Comparison of ENCODE assay signal across 21 cellular contexts in genomic region chr19:30320466-30320865, GRCh38. TPM values are rescaled to one million over a fixed set of nuclear protein-coding genes. Genes with fewer than 3 reads are reported as not detected.
DNase-seq lines count a peak whose midpoint lies in the region; FAIRE-seq and TF ChIP-seq lines count a peak whose summit lies in the region.
"Had no signal": no experiment of that assay in that cellular context is flagged by ENCODE, and none has a peak within 500 bp of the region (broad histone marks: within the 10 kb centered on the region; RNA-seq: fewer than 3 reads in every experiment).

No MANE protein-coding gene starts in this region.

- no peak overlapping the region for H2BK5ac ChIP-seq in H1 (ENCODE audit: low read depth, low read length)

- POLR2A ChIA-PET in H1 (lab: Charles Lee; ENCODE audit: partially characterized antibody), result no interaction called here

- H3K4me3 Mint-ChIP-seq in osteocyte (ENCODE audit: unreplicated experiment), result no peak overlapping the region
- H3K4me3 Mint-ChIP-seq: CD4-positive, alpha-beta T cell; GM23338; HFFc6 had no signal

- TF ChIP-seq POLR2A in H1 (IDR thresholded peaks at IDR 0.05; ENCODE audit: control extremely low read depth in 1 of 2, low read depth in 2 of 2, low read length in 2 of 2) (no peak), testis (IDR thresholded peaks at IDR 0.05) (no peak)

- H3K27me3 ChIP-seq in H1 (replicated peaks in 1 of 4; ENCODE audit: control insufficient read depth in 3 of 4, extremely low read depth in 1 of 4, insufficient read depth in 3 of 4, low read length in 3 of 4) (no peaks in the 10 kb centered on the region; a peak in 1 of 7 replicates), testis (no peaks in the 10 kb centered on the region)
- H3K27me3 ChIP-seq: BE2C had no signal

- H2BK15ac ChIP-seq in H1 (ENCODE audit: low read length), result no peak overlapping the region

- peaks cover 37% of the 10 kb centered on the region for H3K9me3 Mint-ChIP-seq in osteocyte (ENCODE audit: unreplicated experiment)
- H3K9me3 Mint-ChIP-seq: GM23338 had no signal

- H3K56ac ChIP-seq in H1 (replicated peaks; ENCODE audit: insufficient read length, low read depth, low read length), result no peak overlapping the region

- H3K23me2 ChIP-seq in H1 (ENCODE audit: low read depth, low read length), result peaks cover 5% of the 10 kb centered on the region; the same call in 1 of the 2 replicates

- 94% methylated on average over 15 of the region's 15 CpGs; no CpG with 5 or more reads in 1 of the 2 experiments for WGBS in H1 (ENCODE audit: extremely low coverage in 1 of 2, insufficient coverage in 1 of 2, insufficient read length in 1 of 2, insufficient replicate concordance in 2 of 2, low coverage in 1 of 2, low lambda C conversion rate in 2 of 2, missing lambda C conversion rate in 1 of 2), 2 experiments
- 76 to 78% methylated on average over 15 of the region's 15 CpGs for WGBS in testis, 2 donors

- CTCF ChIA-PET in H1 (lab: Charles Lee; ENCODE audit: partially characterized antibody), result no interaction called here

- TF ChIP-seq RAD21 in H1 (IDR thresholded peaks at IDR 0.05 in 1 of 2, conservative IDR thresholded peaks at IDR 0.05 in 1 of 2; ENCODE audit: low read depth in 2 of 2, low read length in 2 of 2), result no peak

- no peaks in the 10 kb centered on the region for H4K20me1 ChIP-seq in H1 (replicated peaks in 1 of 2; ENCODE audit: control insufficient read depth in 1 of 2, insufficient read depth in 2 of 2, low read length in 2 of 2)

- no peak overlapping the region for H3K18ac ChIP-seq in H1 (ENCODE audit: extremely low read depth, low read length)

- H3K4me3 ChIP-seq in H1 (ENCODE audit: extremely low read depth in 1 of 4, insufficient read depth in 2 of 4, low read depth in 3 of 4, low read length in 4 of 4) (no peak overlapping the region), testis (no peak overlapping the region)
- H3K4me3 ChIP-seq: GM23338 had no signal

- H2BK12ac ChIP-seq in H1 (ENCODE audit: low read depth, low read length), result no peak overlapping the region

- H3K9ac ChIP-seq in H1 (replicated peaks in 1 of 4; ENCODE audit: extremely low read depth in 1 of 4, low read depth in 3 of 4, low read length in 3 of 4), result no peak overlapping the region

- H3K23ac ChIP-seq in H1 (ENCODE audit: insufficient read length), result no peak overlapping the region

- H3K36me3 ChIP-seq in H1 (ENCODE audit: control insufficient read depth in 2 of 4, insufficient read depth in 4 of 4, low read length in 3 of 4) (no peaks in the 10 kb centered on the region), testis (ENCODE audit: low read depth, missing control alignments) (no peaks in the 10 kb centered on the region)
- H3K36me3 ChIP-seq: BE2C had no signal

- no peak overlapping the region for H2BK120ac ChIP-seq in H1 (replicated peaks; ENCODE audit: low read depth, low read length)

- H4K8ac ChIP-seq in H1 (ENCODE audit: extremely low read depth, insufficient read depth, low read length), result 0 out of 2 replicates have a peak overlapping the region, but pooled peaks have one; percentile 31

- H3K27ac Mint-ChIP-seq in osteocyte (ENCODE audit: unreplicated experiment), result no peak overlapping the region
- H3K27ac Mint-ChIP-seq: CD4-positive, alpha-beta T cell; GM23338; HFFc6 had no signal

- no peak for TF ChIP-seq EP300 in H1 (IDR thresholded peaks at IDR 0.05; ENCODE audit: borderline replicate concordance in 1 of 2, low read depth in 2 of 2, low read length in 2 of 2)

- no peaks in the 10 kb centered on the region for H3K4me1 Mint-ChIP-seq in osteocyte (ENCODE audit: unreplicated experiment)

- no peak overlapping the region for H2AFZ ChIP-seq in H1 (ENCODE audit: low read length)
- H2AFZ ChIP-seq: GM23338 had no signal

- H3K27ac ChIP-seq in H1 (ENCODE audit: low read depth, low read length) (no peak overlapping the region), testis (no peak overlapping the region)
- H3K27ac ChIP-seq: HL-60 had no signal

- H3K4me1 ChIP-seq in H1 (replicated peaks in 1 of 4; ENCODE audit: control insufficient read depth in 3 of 4, insufficient read depth in 4 of 4, low read length in 3 of 4) (no peaks in the 10 kb centered on the region; a peak in 1 of 7 replicates), testis (no peaks in the 10 kb centered on the region)
- H3K4me1 ChIP-seq: BE2C, Caco-2 had no signal

- no peaks in the 10 kb centered on the region for H3K79me1 ChIP-seq in H1 (ENCODE audit: low read depth, low read length)

- H3K36me3 Mint-ChIP-seq in osteocyte (ENCODE audit: unreplicated experiment), result no peaks in the 10 kb centered on the region

- H3K14ac ChIP-seq in H1 (ENCODE audit: insufficient read length), result no peak overlapping the region

- no peaks in the 10 kb centered on the region for H3K27me3 Mint-ChIP-seq in osteocyte (ENCODE audit: unreplicated experiment)

- no peak for FAIRE-seq in H1 (lab: Jason Lieb, UNC)
- FAIRE-seq: A204.1, D721Med, G401.6, GM12892, GM18507 had no signal

- DNase-seq in H1 (ENCODE audit: low read depth in 1 of 2, low spot score in 2 of 2), result no peak
- DNase-seq in mesenteric fat pad (ENCODE audit: low spot score), result peak; percentile 43
- peak; percentile 65 for DNase-seq in osteocyte (ENCODE audit: extremely low spot score, unreplicated experiment)
- no peak for DNase-seq in NOMO-1 treated with dmso at 0.1 percent for 144 hours (lab: John Stamatoyannopoulos, UW; ENCODE audit: unreplicated experiment)
- no peak for DNase-seq in NCI-H524 treated with DMSO at 0.1 percent for 48 hours (lab: John Stamatoyannopoulos, UW)
- DNase-seq in CD1c-positive myeloid dendritic cell (ENCODE audit: extremely low spot score), result no peak
- DNase-seq in testis, result no peak
- DNase-seq: ACHN; BE2C; Caco-2; CD4-positive, alpha-beta T cell; H7; HFFc6 had no signal

- intact Hi-C loops in testis (cut with DNase I; ENCODE audit: low total_unique reads), result no loop called here

- no peaks in the 10 kb centered on the region for H3K79me2 ChIP-seq in H1 (ENCODE audit: control insufficient read depth in 1 of 2, insufficient read depth in 2 of 2, low read length in 2 of 2)

- no peak overlapping the region for H3K4me2 ChIP-seq in H1 (ENCODE audit: insufficient read depth in 1 of 2, low read depth in 2 of 2, low read length in 2 of 2)
- H3K4me2 ChIP-seq: GM23338 had no signal

- no peak overlapping the region for H2AK5ac ChIP-seq in H1 (ENCODE audit: low read depth, low read length)

- H3K9me3 ChIP-seq in H1 (ENCODE audit: insufficient read depth in 2 of 2, low read depth in 1 of 2, low read length in 1 of 2) (no peaks in the 10 kb centered on the region), testis (no peaks in the 10 kb centered on the region)
- H3K9me3 ChIP-seq: BE2C had no signal

- H2BK20ac ChIP-seq in H1 (ENCODE audit: low read length), result no peak overlapping the region

- H4K91ac ChIP-seq in H1 (replicated peaks; ENCODE audit: insufficient read length, low read length), result no peak overlapping the region

- no peak overlapping the region for H4K5ac ChIP-seq in H1 (ENCODE audit: insufficient read length, low read depth, low read length)

- TF ChIP-seq CTCF in H1 (IDR thresholded peaks at IDR 0.05; ENCODE audit: control extremely low read depth in 1 of 3, insufficient read depth in 1 of 3, low read depth in 1 of 3, low read length in 3 of 3) (no peak), osteocyte (IDR thresholded peaks at IDR 0.05) (no peak), testis (IDR thresholded peaks at IDR 0.05) (no peak)

- H3K4ac ChIP-seq in H1 (replicated peaks; ENCODE audit: insufficient read length, low read depth, low read length), result no peak overlapping the region

TF ChIP-seq in H1, 55 proteins besides CTCF, POLR2A, EP300 and RAD21:
- TF ChIP-seq TAF1 (IDR thresholded peaks at IDR 0.05; ENCODE audit: low read depth, low read length) (no peak), NRF1 (IDR thresholded peaks at IDR 0.05; ENCODE audit: low read depth, low read length) (no peak), ZNF274 (IDR thresholded peaks at IDR 0.05; ENCODE audit: borderline replicate concordance, extremely low read depth, low read length) (no peak), RBBP5 (IDR thresholded peaks at IDR 0.05; ENCODE audit: borderline replicate concordance, low read depth, low read length) (no peak), CBX8 (IDR thresholded peaks at IDR 0.05; ENCODE audit: borderline replicate concordance, low read depth, low read length) (no peak), KDM5A (IDR thresholded peaks at IDR 0.05; ENCODE audit: low read length) (no peak), BCL11A (IDR thresholded peaks at IDR 0.05; ENCODE audit: low read depth in 2 of 2, low read length in 2 of 2) (no peak), SP4 (IDR thresholded peaks at IDR 0.05; ENCODE audit: low read length) (no peak)
TF ChIP-seq in H1: peak in this region for 0.

RNA-seq across cellular contexts. Expression of gene ZNF536, which starts 51.7 kb away (rescaled TPM):
- total RNA-seq in H1 (2021; fragmentation: NEBNext Ultra II Directional; extraction: Animal tissue kit (Norgen Biotek cat#: 25700)), result 0.09 and 0.33 TPM in 2 replicates
- polyA plus RNA-seq in H1 (2011; rRNA removed) (0.06 and 0.11 TPM in 2 replicates), testis (ENCODE audit: insufficient read depth, low read depth, low replicate concordance) (6.6 TPM)
- polyA plus RNA-seq in H1 (2011; cell fraction: cytosol; rRNA removed), result 0.08 TPM
- polyA plus RNA-seq in H1 (2011; cell fraction: nucleus; rRNA removed), result 0.21 TPM
- polyA plus RNA-seq in H1 (2012, experiment 1 of 2), result 0.06 to 0.28 TPM (median 0.08 TPM) in 4 replicates
- polyA plus RNA-seq in H1 (2012, experiment 2 of 2), result 0.05 TPM
- polyA plus RNA-seq in H1 (2013, experiment 1 of 2), result 0.02 TPM
- 0.04 TPM for polyA plus RNA-seq in H1 (2013, experiment 2 of 2)
- polyA minus RNA-seq in H1 (2011; rRNA and poly(A)+ RNA removed), result 0.19 and 0.29 TPM in 2 replicates
- not detected for polyA minus RNA-seq in H1 (2011; cell fraction: cytosol; rRNA and poly(A)+ RNA removed)
- 0.40 TPM for polyA minus RNA-seq in H1 (2011; cell fraction: nucleus; rRNA and poly(A)+ RNA removed)
- total RNA-seq in mesenteric fat pad (not detected), osteocyte (not detected in 2 replicates), testis (10 to 100 TPM; 35.1 to 57.6 TPM)
- total RNA-seq: Caco-2; CD4-positive, alpha-beta T cell; HFFc6; HT1080 had no signal
- polyA plus RNA-seq: GM23338 had no signal

Comparison
In these comparisons a context has a peak if more than half of its experiments do, and no peak if none do; other contexts are left out.
1. DNase-seq: peak in mesenteric fat pad (single experiment) and osteocyte (single experiment); none in H1 (0 of 2), NOMO-1 treated with dmso at 0.1 percent for 144 hours (single experiment), NCI-H524 treated with DMSO at 0.1 percent for 48 hours (single experiment), CD1c-positive myeloid dendritic cell (single experiment) and testis (single experiment).
2. RNA of gene ZNF536, which starts 51.7 kb away (total RNA-seq): 35.1 to 57.6 TPM in testis; 0.09 to 0.33 TPM in H1, not detected in mesenteric fat pad (single experiment) and not detected in osteocyte; every median in the first group is over 10 times any median in the second.